ENCODE assay signal across 1 cellular context in genomic region chr2:48248251-48248933, GRCh38.
TF ChIP-seq lines count a peak whose summit lies in the region.

No MANE protein-coding gene starts in this region.

TF ChIP-seq in GM12878, 131 proteins besides CTCF, POLR2A, EP300 and RAD21 (continued from another document and continues in another):
- TF ChIP-seq, protein P1, sequence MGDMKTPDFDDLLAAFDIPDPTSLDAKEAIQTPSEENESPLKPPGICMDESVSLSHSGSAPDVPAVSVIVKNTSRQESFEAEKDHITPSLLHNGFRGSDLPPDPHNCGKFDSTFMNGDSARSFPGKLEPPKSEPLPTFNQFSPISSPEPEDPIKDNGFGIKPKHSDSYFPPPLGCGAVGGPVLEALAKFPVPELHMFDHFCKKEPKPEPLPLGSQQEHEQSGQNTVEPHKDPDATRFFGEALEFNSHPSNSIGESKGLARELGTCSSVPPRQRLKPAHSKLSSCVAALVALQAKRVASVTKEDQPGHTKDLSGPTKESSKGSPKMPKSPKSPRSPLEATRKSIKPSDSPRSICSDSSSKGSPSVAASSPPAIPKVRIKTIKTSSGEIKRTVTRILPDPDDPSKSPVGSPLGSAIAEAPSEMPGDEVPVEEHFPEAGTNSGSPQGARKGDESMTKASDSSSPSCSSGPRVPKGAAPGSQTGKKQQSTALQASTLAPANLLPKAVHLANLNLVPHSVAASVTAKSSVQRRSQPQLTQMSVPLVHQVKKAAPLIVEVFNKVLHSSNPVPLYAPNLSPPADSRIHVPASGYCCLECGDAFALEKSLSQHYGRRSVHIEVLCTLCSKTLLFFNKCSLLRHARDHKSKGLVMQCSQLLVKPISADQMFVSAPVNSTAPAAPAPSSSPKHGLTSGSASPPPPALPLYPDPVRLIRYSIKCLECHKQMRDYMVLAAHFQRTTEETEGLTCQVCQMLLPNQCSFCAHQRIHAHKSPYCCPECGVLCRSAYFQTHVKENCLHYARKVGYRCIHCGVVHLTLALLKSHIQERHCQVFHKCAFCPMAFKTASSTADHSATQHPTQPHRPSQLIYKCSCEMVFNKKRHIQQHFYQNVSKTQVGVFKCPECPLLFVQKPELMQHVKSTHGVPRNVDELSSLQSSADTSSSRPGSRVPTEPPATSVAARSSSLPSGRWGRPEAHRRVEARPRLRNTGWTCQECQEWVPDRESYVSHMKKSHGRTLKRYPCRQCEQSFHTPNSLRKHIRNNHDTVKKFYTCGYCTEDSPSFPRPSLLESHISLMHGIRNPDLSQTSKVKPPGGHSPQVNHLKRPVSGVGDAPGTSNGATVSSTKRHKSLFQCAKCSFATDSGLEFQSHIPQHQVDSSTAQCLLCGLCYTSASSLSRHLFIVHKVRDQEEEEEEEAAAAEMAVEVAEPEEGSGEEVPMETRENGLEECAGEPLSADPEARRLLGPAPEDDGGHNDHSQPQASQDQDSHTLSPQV (IDR thresholded peaks at IDR 0.05) = no peak
- TF ChIP-seq MTA3 (IDR thresholded peaks at IDR 0.05; ENCODE audit: borderline replicate concordance, low read length) (0 out of 2 replicates have a peak, but pooled peaks have one; percentile 45), NRF1 (conservative IDR thresholded peaks at IDR 0.05; ENCODE audit: low read depth, low read length) (no peak), E4F1 (IDR thresholded peaks at IDR 0.05; ENCODE audit: borderline replicate concordance, partially characterized antibody) (no peak), GABPA (IDR thresholded peaks at IDR 0.05; ENCODE audit: low read depth) (peak; percentile 48; the same call in 1 of the 2 replicates), RUNX3 (IDR thresholded peaks at IDR 0.05; ENCODE audit: low read length) (peak; percentile 64), SUZ12 (IDR thresholded peaks at IDR 0.05; ENCODE audit: unreplicated experiment) (no peak), ZNF217 (IDR thresholded peaks at IDR 0.05) (no peak), MLLT1 (IDR thresholded peaks at IDR 0.05) (no peak), JUNB (IDR thresholded peaks at IDR 0.05) (peak; percentile 98), IRF4 (IDR thresholded peaks at IDR 0.05; ENCODE audit: low read depth, low read length) (peak; percentile 96), ASH2L (IDR thresholded peaks at IDR 0.05; ENCODE audit: borderline replicate concordance, low read depth) (no peak), HDAC6 (IDR thresholded peaks at IDR 0.05; ENCODE audit: unreplicated experiment) (no peak), IKZF1 (conservative IDR thresholded peaks at IDR 0.05) (peak; percentile 65), ZNF207 (IDR thresholded peaks at IDR 0.05; ENCODE audit: borderline replicate concordance) (no peak), MYB (IDR thresholded peaks at IDR 0.05; ENCODE audit: borderline replicate concordance, low read depth, low read length) (no peak), FOXM1 (IDR thresholded peaks at IDR 0.05; ENCODE audit: low read depth, low read length) (peak; percentile 47; the same call in 1 of the 2 replicates), CHD4 (IDR thresholded peaks at IDR 0.05) (no peak), PML (IDR thresholded peaks at IDR 0.05; ENCODE audit: low read length) (no peak; the same call in 1 of the 2 replicates), EED (IDR thresholded peaks at IDR 0.05; ENCODE audit: low read depth) (peak; percentile 98)
- TF ChIP-seq, protein P2, sequence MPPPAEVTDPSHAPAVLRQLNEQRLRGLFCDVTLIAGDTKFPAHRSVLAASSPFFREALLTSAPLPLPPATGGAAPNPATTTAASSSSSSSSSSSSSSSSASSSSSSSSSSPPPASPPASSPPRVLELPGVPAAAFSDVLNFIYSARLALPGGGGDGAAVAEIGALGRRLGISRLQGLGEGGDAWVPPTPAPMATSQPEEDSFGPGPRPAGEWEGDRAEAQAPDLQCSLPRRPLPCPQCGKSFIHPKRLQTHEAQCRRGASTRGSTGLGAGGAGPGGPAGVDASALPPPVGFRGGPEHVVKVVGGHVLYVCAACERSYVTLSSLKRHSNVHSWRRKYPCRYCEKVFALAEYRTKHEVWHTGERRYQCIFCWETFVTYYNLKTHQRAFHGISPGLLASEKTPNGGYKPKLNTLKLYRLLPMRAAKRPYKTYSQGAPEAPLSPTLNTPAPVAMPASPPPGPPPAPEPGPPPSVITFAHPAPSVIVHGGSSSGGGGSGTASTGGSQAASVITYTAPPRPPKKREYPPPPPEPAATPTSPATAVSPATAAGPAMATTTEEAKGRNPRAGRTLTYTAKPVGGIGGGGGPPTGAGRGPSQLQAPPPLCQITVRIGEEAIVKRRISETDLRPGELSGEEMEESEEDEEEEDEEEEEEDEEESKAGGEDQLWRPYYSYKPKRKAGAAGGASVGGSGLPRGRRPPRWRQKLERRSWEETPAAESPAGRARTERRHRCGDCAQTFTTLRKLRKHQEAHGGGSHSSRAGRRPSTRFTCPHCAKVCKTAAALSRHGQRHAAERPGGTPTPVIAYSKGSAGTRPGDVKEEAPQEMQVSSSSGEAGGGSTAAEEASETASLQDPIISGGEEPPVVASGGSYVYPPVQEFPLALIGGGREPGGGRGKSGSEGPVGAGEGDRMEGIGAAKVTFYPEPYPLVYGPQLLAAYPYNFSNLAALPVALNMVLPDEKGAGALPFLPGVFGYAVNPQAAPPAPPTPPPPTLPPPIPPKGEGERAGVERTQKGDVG (CRISPR knock-in tag; IDR thresholded peaks at IDR 0.05) = no peak
- TF ChIP-seq, protein P3, sequence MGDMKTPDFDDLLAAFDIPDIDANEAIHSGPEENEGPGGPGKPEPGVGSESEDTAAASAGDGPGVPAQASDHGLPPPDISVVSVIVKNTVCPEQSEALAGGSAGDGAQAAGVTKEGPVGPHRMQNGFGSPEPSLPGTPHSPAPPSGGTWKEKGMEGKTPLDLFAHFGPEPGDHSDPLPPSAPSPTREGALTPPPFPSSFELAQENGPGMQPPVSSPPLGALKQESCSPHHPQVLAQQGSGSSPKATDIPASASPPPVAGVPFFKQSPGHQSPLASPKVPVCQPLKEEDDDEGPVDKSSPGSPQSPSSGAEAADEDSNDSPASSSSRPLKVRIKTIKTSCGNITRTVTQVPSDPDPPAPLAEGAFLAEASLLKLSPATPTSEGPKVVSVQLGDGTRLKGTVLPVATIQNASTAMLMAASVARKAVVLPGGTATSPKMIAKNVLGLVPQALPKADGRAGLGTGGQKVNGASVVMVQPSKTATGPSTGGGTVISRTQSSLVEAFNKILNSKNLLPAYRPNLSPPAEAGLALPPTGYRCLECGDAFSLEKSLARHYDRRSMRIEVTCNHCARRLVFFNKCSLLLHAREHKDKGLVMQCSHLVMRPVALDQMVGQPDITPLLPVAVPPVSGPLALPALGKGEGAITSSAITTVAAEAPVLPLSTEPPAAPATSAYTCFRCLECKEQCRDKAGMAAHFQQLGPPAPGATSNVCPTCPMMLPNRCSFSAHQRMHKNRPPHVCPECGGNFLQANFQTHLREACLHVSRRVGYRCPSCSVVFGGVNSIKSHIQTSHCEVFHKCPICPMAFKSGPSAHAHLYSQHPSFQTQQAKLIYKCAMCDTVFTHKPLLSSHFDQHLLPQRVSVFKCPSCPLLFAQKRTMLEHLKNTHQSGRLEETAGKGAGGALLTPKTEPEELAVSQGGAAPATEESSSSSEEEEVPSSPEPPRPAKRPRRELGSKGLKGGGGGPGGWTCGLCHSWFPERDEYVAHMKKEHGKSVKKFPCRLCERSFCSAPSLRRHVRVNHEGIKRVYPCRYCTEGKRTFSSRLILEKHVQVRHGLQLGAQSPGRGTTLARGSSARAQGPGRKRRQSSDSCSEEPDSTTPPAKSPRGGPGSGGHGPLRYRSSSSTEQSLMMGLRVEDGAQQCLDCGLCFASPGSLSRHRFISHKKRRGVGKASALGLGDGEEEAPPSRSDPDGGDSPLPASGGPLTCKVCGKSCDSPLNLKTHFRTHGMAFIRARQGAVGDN (IDR thresholded peaks at IDR 0.05) = no peak
- TF ChIP-seq, protein P4, sequence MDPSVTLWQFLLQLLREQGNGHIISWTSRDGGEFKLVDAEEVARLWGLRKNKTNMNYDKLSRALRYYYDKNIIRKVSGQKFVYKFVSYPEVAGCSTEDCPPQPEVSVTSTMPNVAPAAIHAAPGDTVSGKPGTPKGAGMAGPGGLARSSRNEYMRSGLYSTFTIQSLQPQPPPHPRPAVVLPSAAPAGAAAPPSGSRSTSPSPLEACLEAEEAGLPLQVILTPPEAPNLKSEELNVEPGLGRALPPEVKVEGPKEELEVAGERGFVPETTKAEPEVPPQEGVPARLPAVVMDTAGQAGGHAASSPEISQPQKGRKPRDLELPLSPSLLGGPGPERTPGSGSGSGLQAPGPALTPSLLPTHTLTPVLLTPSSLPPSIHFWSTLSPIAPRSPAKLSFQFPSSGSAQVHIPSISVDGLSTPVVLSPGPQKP (IDR thresholded peaks at IDR 0.05; ENCODE audit: low read depth, low read length) = no peak
- TF ChIP-seq, protein P5, sequence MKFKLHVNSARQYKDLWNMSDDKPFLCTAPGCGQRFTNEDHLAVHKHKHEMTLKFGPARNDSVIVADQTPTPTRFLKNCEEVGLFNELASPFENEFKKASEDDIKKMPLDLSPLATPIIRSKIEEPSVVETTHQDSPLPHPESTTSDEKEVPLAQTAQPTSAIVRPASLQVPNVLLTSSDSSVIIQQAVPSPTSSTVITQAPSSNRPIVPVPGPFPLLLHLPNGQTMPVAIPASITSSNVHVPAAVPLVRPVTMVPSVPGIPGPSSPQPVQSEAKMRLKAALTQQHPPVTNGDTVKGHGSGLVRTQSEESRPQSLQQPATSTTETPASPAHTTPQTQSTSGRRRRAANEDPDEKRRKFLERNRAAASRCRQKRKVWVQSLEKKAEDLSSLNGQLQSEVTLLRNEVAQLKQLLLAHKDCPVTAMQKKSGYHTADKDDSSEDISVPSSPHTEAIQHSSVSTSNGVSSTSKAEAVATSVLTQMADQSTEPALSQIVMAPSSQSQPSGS (IDR thresholded peaks at IDR 0.05; ENCODE audit: low read length) = peak; percentile 91
- TF ChIP-seq, protein P6, sequence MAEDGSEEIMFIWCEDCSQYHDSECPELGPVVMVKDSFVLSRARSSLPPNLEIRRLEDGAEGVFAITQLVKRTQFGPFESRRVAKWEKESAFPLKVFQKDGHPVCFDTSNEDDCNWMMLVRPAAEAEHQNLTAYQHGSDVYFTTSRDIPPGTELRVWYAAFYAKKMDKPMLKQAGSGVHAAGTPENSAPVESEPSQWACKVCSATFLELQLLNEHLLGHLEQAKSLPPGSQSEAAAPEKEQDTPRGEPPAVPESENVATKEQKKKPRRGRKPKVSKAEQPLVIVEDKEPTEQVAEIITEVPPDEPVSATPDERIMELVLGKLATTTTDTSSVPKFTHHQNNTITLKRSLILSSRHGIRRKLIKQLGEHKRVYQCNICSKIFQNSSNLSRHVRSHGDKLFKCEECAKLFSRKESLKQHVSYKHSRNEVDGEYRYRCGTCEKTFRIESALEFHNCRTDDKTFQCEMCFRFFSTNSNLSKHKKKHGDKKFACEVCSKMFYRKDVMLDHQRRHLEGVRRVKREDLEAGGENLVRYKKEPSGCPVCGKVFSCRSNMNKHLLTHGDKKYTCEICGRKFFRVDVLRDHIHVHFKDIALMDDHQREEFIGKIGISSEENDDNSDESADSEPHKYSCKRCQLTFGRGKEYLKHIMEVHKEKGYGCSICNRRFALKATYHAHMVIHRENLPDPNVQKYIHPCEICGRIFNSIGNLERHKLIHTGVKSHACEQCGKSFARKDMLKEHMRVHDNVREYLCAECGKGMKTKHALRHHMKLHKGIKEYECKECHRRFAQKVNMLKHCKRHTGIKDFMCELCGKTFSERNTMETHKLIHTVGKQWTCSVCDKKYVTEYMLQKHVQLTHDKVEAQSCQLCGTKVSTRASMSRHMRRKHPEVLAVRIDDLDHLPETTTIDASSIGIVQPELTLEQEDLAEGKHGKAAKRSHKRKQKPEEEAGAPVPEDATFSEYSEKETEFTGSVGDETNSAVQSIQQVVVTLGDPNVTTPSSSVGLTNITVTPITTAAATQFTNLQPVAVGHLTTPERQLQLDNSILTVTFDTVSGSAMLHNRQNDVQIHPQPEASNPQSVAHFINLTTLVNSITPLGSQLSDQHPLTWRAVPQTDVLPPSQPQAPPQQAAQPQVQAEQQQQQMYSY (CRISPR knock-in tag; IDR thresholded peaks at IDR 0.05) = no peak
